ENCODE assay signal across 8 cellular contexts in the genomic region with DNA sequence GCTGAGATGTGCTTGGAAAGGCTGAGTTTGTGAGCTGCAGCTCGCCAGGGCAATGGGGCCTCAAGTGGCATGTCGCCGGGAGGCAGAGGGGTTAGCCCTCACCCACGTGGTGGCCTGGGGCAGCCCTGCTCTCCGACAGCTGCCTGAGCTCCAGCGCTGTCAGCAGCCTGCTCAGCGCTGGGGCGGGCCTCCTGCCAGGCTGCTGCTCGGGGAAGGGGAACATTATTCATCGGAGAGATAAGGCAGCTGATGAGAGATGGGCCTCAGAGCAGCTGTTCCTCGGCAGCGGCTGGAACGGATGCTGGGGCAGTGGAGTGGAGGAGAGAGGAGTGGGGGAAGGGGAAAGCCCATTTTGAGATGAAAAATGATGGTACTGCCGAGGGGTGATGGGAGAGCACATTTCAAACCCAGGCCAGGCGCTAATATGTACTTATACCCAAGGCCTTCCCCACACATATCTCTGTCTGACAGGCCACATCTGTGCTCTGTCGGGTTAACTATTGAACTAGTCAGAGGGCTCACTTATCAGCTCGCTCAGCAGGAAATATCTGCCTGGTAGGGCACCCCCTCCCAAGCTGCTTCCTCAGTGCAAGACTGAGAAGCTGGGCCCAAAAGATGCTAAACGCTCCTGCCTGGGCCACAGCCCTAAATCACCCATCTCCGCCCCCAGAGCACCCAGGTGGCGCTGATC.
DNase-seq lines count a peak whose midpoint lies in the region; ATAC-seq, FAIRE-seq and TF ChIP-seq lines count a peak whose summit lies in the region.

No MANE protein-coding gene starts in this region.

- peak overlapping the region; percentile 14; the same call in 1 of the 2 replicates for H2AFZ ChIP-seq in K562 (ENCODE audit: low read depth, low read length)

- no peak for TF ChIP-seq CTCF in K562 (IDR thresholded peaks at IDR 0.05 in 2 of 3, conservative IDR thresholded peaks at IDR 0.05 in 1 of 3; ENCODE audit: insufficient read depth in 2 of 3, low read depth in 1 of 3, low read length in 3 of 3)

- DNase-seq in stimulated activated CD4-positive, alpha-beta T cell treated with anti-CD3 and anti-CD28 coated beads, Interleukin-15, amount 100 ng/mL, for 24 hours = peak; percentile 44
- DNase-seq in stimulated activated CD4-positive, alpha-beta T cell treated with anti-CD3 and anti-CD28 coated beads, Interleukin-4, amount 100 ng/mL, for 24 hours = no peak
- peak; percentile 78 to 93 (median 83) for DNase-seq in K562 (ENCODE audit: extremely low read depth in 1 of 4, low spot score in 3 of 4)
- DNase-seq in memory B cell (ENCODE audit: low spot score in 2 of 2) = peak in 1 of 2 donors; percentile 13
- DNase-seq in activated effector memory CD4-positive, alpha-beta T cell treated with anti-CD3 and anti-CD28 coated beads, Interleukin-2, amount 50 U/mL, for 16 hours = no peak
- DNase-seq in activated T-helper 1 cell treated with anti-CD3 and anti-CD28 coated beads, Interleukin-12 subunit alpha, Interleukin-12 subunit beta, Interleukin-2, Interleukin-4 antibody, amounts not matched to agents 30 ng/mL and 10 ng/mL and 1 ng/mL, durations not matched to agents 14 hours and 24 hours and 36 hours (ENCODE audit: low spot score) = no peak
- no peak for DNase-seq in activated effector memory CD4-positive, alpha-beta T cell treated with Interleukin-2 at 50 U/mL for 16 hours

- peak overlapping the region; percentile 71 for H3K4me2 ChIP-seq in K562 (ENCODE audit: insufficient read depth, low read length)

- in situ Hi-C loops in K562 (cut with MboI) = no loop called here

- H3K9me1 ChIP-seq in K562 (ENCODE audit: control insufficient read depth, insufficient read depth, low read length) = peaks cover 4% of the 10 kb centered on the region

- H3K36me3 ChIP-seq in K562 (ENCODE audit: control insufficient read depth, insufficient read depth, low read length) = no peaks in the 10 kb centered on the region

- FAIRE-seq in K562 (lab: Jason Lieb, UNC) = peak; percentile 99

- H3K4me3 Mint-ChIP-seq in memory B cell = peak overlapping the region; percentile 12
- H3K4me3 Mint-ChIP-seq in activated T-helper 1 cell treated with anti-CD3 and anti-CD28 coated beads, Interleukin-12 subunit alpha, Interleukin-12 subunit beta, Interleukin-2, Interleukin-4 antibody, amounts not matched to agents 30 ng/mL and 10 ng/mL and 1 ng/mL, durations not matched to agents 14 hours and 24 hours and 36 hours = no peak overlapping the region

- H3K27me3 ChIP-seq in K562 (ENCODE audit: control insufficient read depth in 2 of 2, insufficient read depth in 2 of 2, low read length in 2 of 2) = no peaks in the 10 kb centered on the region

- H3K9ac ChIP-seq in K562 (ENCODE audit: insufficient read depth in 1 of 2, low read depth in 2 of 2, low read length in 2 of 2) = peak overlapping the region in 1 of 2 experiments; percentile 51; a peak in 3 of 4 replicates

- peak; percentile 85 for ATAC-seq in K562
- peak; percentile 24 for ATAC-seq in memory B cell (ENCODE audit: low read depth)
- no peak for ATAC-seq in HG03469 (IDR thresholded peaks at IDR 0.05; ENCODE audit: unreplicated experiment)

- CTCF ChIA-PET in K562 (lab: Yijun Ruan, JAX; ENCODE audit: low intra/inter-chr PET ratio) = interaction anchor here (0.6 kb wide), 1 partner anchor 21 kb away, joined by 3 read pairs; no protein-coding TSS in a partner anchor

- peak overlapping the region; percentile 70 for H3K27ac ChIP-seq in K562 (ENCODE audit: extremely low read depth, low read depth, low read length)

- peaks cover 13 to 25% of the 10 kb centered on the region in 2 experiments; a peak in 4 of 5 replicates for H3K4me1 ChIP-seq in K562 (replicated peaks in 1 of 2; ENCODE audit: control insufficient read depth in 2 of 2, insufficient read depth in 2 of 2, low read length in 2 of 2)

- H3K9me3 ChIP-seq in K562 (replicated peaks; ENCODE audit: control insufficient read depth, insufficient read depth, low read depth, low read length) = no peaks in the 10 kb centered on the region

- H3K79me2 ChIP-seq in K562 (ENCODE audit: control insufficient read depth, insufficient read depth, low read length) = no peaks in the 10 kb centered on the region

- H3K4me1 Mint-ChIP-seq in memory B cell = peaks cover 5% of the 10 kb centered on the region
- no peaks in the 10 kb centered on the region for H3K4me1 Mint-ChIP-seq in activated T-helper 1 cell treated with anti-CD3 and anti-CD28 coated beads, Interleukin-12 subunit alpha, Interleukin-12 subunit beta, Interleukin-2, Interleukin-4 antibody, amounts not matched to agents 30 ng/mL and 10 ng/mL and 1 ng/mL, durations not matched to agents 14 hours and 24 hours and 36 hours (ENCODE audit: low read depth)

- no peak overlapping the region for H3K27ac Mint-ChIP-seq in memory B cell
- no peak overlapping the region for H3K27ac Mint-ChIP-seq in activated T-helper 1 cell treated with anti-CD3 and anti-CD28 coated beads, Interleukin-12 subunit alpha, Interleukin-12 subunit beta, Interleukin-2, Interleukin-4 antibody, amounts not matched to agents 30 ng/mL and 10 ng/mL and 1 ng/mL, durations not matched to agents 14 hours and 24 hours and 36 hours

- peak; percentile 72 for TF ChIP-seq EP300 in K562 (IDR thresholded peaks at IDR 0.05; ENCODE audit: low read length)

- POLR2A ChIA-PET in K562 (lab: Yijun Ruan, JAX) = no interaction called here

- no peaks in the 10 kb centered on the region for H3K36me3 Mint-ChIP-seq in memory B cell
- no peaks in the 10 kb centered on the region for H3K36me3 Mint-ChIP-seq in activated T-helper 1 cell treated with anti-CD3 and anti-CD28 coated beads, Interleukin-12 subunit alpha, Interleukin-12 subunit beta, Interleukin-2, Interleukin-4 antibody, amounts not matched to agents 30 ng/mL and 10 ng/mL and 1 ng/mL, durations not matched to agents 14 hours and 24 hours and 36 hours (ENCODE audit: low read depth)

- no peaks in the 10 kb centered on the region; the same call in 1 of the 2 replicates for H4K20me1 ChIP-seq in K562 (replicated peaks; ENCODE audit: control insufficient read depth, insufficient read depth, low read length)

- no TSS peak for BruUV-seq in K562 (replicated peaks; lab: Mats Ljungman, UMichigan)

- no peak for TF ChIP-seq POLR2A in K562 (conservative IDR thresholded peaks at IDR 0.05)

- TF ChIP-seq RAD21 in K562 (CRISPR knock-in tag; conservative IDR thresholded peaks at IDR 0.05 in 1 of 2, IDR thresholded peaks at IDR 0.05 in 1 of 2) = no peak; a peak in 1 of 4 replicates

- WGBS in K562 (ENCODE audit: insufficient coverage, low coverage, missing lambda C conversion rate) = under 1% methylated on average over 16 of the region's 20 CpGs

- intact Hi-C loops in K562 (cut with micrococcal nuclease) = loop anchor here (5.0 kb wide), 1 partner anchor 44 kb away; no protein-coding TSS in a partner anchor
- intact Hi-C loops in activated T-helper 1 cell treated with anti-CD3 and anti-CD28 coated beads, Interleukin-12 subunit alpha, Interleukin-12 subunit beta, Interleukin-2, Interleukin-4 antibody, amounts not matched to agents 30 ng/mL and 10 ng/mL and 1 ng/mL, durations not matched to agents 14 hours and 24 hours and 36 hours (cut with micrococcal nuclease) = no loop called here

- H3K4me3 ChIP-seq in K562 = no peak overlapping the region

- H3K9me3 Mint-ChIP-seq in memory B cell = no peaks in the 10 kb centered on the region
- H3K9me3 Mint-ChIP-seq in activated T-helper 1 cell treated with anti-CD3 and anti-CD28 coated beads, Interleukin-12 subunit alpha, Interleukin-12 subunit beta, Interleukin-2, Interleukin-4 antibody, amounts not matched to agents 30 ng/mL and 10 ng/mL and 1 ng/mL, durations not matched to agents 14 hours and 24 hours and 36 hours = no peaks in the 10 kb centered on the region

- H3K27me3 Mint-ChIP-seq in memory B cell = peaks cover 8% of the 10 kb centered on the region
- peaks cover 3% of the 10 kb centered on the region for H3K27me3 Mint-ChIP-seq in activated T-helper 1 cell treated with anti-CD3 and anti-CD28 coated beads, Interleukin-12 subunit alpha, Interleukin-12 subunit beta, Interleukin-2, Interleukin-4 antibody, amounts not matched to agents 30 ng/mL and 10 ng/mL and 1 ng/mL, durations not matched to agents 14 hours and 24 hours and 36 hours (ENCODE audit: insufficient read depth)

TF ChIP-seq in K562, 482 proteins besides CTCF, POLR2A, EP300 and RAD21 (continues in another document):
- no peak for TF ChIP-seq ZNF717 (CRISPR knock-in tag; IDR thresholded peaks at IDR 0.05)
- TF ChIP-seq, protein P1, sequence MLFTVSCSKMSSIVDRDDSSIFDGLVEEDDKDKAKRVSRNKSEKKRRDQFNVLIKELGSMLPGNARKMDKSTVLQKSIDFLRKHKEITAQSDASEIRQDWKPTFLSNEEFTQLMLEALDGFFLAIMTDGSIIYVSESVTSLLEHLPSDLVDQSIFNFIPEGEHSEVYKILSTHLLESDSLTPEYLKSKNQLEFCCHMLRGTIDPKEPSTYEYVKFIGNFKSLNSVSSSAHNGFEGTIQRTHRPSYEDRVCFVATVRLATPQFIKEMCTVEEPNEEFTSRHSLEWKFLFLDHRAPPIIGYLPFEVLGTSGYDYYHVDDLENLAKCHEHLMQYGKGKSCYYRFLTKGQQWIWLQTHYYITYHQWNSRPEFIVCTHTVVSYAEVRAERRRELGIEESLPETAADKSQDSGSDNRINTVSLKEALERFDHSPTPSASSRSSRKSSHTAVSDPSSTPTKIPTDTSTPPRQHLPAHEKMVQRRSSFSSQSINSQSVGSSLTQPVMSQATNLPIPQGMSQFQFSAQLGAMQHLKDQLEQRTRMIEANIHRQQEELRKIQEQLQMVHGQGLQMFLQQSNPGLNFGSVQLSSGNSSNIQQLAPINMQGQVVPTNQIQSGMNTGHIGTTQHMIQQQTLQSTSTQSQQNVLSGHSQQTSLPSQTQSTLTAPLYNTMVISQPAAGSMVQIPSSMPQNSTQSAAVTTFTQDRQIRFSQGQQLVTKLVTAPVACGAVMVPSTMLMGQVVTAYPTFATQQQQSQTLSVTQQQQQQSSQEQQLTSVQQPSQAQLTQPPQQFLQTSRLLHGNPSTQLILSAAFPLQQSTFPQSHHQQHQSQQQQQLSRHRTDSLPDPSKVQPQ (CRISPR knock-in tag; IDR thresholded peaks at IDR 0.05; ENCODE audit: borderline replicate concordance) = no peak

Comparison
In these comparisons a context has a peak if more than half of its experiments do, and no peak if none do; other contexts are left out.
1. DNase-seq: peak in stimulated activated CD4-positive, alpha-beta T cell treated with anti-CD3 and anti-CD28 coated beads, Interleukin-15, amount 100 ng/mL, for 24 hours (single experiment) and K562 (4 of 4); none in stimulated activated CD4-positive, alpha-beta T cell treated with anti-CD3 and anti-CD28 coated beads, Interleukin-4, amount 100 ng/mL, for 24 hours (single experiment), activated effector memory CD4-positive, alpha-beta T cell treated with anti-CD3 and anti-CD28 coated beads, Interleukin-2, amount 50 U/mL, for 16 hours (single experiment), activated T-helper 1 cell treated with anti-CD3 and anti-CD28 coated beads, Interleukin-12 subunit alpha, Interleukin-12 subunit beta, Interleukin-2, Interleukin-4 antibody, amounts not matched to agents 30 ng/mL and 10 ng/mL and 1 ng/mL, durations not matched to agents 14 hours and 24 hours and 36 hours (single experiment) and activated effector memory CD4-positive, alpha-beta T cell treated with Interleukin-2 at 50 U/mL for 16 hours (single experiment).